8 cellular contexts compared by ENCODE assay signal in genomic region chr13:102399791-102400618, GRCh38. TPM values are rescaled to one million over a fixed set of nuclear protein-coding genes. Genes with fewer than 3 reads are reported as not detected.
DNase-seq lines count a peak whose midpoint lies in the region; ATAC-seq and TF ChIP-seq lines count a peak whose summit lies in the region.

No MANE protein-coding gene starts in this region.

- H3K4ac ChIP-seq in neuronal stem cell (ENCODE audit: low read length), result no peak overlapping the region

- H3K4me1 ChIP-seq in neuronal stem cell (ENCODE audit: control insufficient read depth in 2 of 2, insufficient read depth in 1 of 2, low read depth in 1 of 2, low read length in 2 of 2) (peaks cover 3 to 6% of the 10 kb centered on the region in 2 donors), PC-3 (ENCODE audit: insufficient read depth, low read length) (no peaks in the 10 kb centered on the region)

- ATAC-seq in HG03521 (IDR thresholded peaks at IDR 0.05; ENCODE audit: unreplicated experiment) (peak; percentile 33), GM18858 (IDR thresholded peaks at IDR 0.05; ENCODE audit: unreplicated experiment) (no peak), PC-3 (no peak)

- TF ChIP-seq CTCF in fibroblast of the aortic adventitia (IDR thresholded peaks at IDR 0.05; ENCODE audit: insufficient read depth, low read length) (no peak), PC-3 (conservative IDR thresholded peaks at IDR 0.05; ENCODE audit: low read depth, low read length) (no peak)

- H3K4me3 ChIP-seq in fibroblast of the aortic adventitia (ENCODE audit: low read depth, low read length) (peak overlapping the region; percentile 53), neuronal stem cell (ENCODE audit: low read length in 2 of 2) (peak overlapping the region; percentile 48 to 88), PC-3 (ENCODE audit: low read length) (no peak overlapping the region)

- H3K9me3 ChIP-seq in neuronal stem cell (replicated peaks in 1 of 2; ENCODE audit: control insufficient read depth in 2 of 2, insufficient read depth in 1 of 2, low read depth in 1 of 2, low read length in 2 of 2) (peaks cover 0 to 6% of the 10 kb centered on the region in 2 donors), PC-3 (ENCODE audit: low read length) (no peaks in the 10 kb centered on the region)

- CTCF ChIA-PET in PC-3 (lab: Charles Lee), result no interaction called here

- peak overlapping the region; percentile 98 for H3K4me2 ChIP-seq in neuronal stem cell (ENCODE audit: insufficient read depth, low read length, poor library complexity, severe bottlenecking)
- no peak overlapping the region for H3K4me2 ChIP-seq in PC-3 (ENCODE audit: low read length)

- H2BK12ac ChIP-seq in neuronal stem cell (ENCODE audit: low read length), result peak overlapping the region; percentile 11

- H3K23ac ChIP-seq in neuronal stem cell (ENCODE audit: low read depth, low read length, poor library complexity), result peak overlapping the region; percentile 73

- H3K27me3 ChIP-seq in neuronal stem cell (ENCODE audit: control insufficient read depth in 3 of 3, insufficient read depth in 3 of 3, low read depth in 1 of 3, low read length in 3 of 3), result peaks cover 2 to 25% (median 4%) of the 10 kb centered on the region in 3 experiments
- H3K27me3 ChIP-seq in PC-3 (ENCODE audit: low read length), result peaks cover 86% of the 10 kb centered on the region

- peak overlapping the region; percentile 83 for H2AFZ ChIP-seq in neuronal stem cell (ENCODE audit: low read length)
- no peak overlapping the region for H2AFZ ChIP-seq in PC-3 (ENCODE audit: low read length)

- H4K20me1 ChIP-seq in PC-3 (ENCODE audit: low read length), result no peaks in the 10 kb centered on the region

- H3K27ac ChIP-seq in neuronal stem cell (replicated peaks; ENCODE audit: low read length) (no peak overlapping the region), PC-3 (ENCODE audit: low read length) (no peak overlapping the region)

- no peak overlapping the region for H2BK120ac ChIP-seq in neuronal stem cell (ENCODE audit: low read depth, low read length)

- peak; percentile 66 for DNase-seq in NCI-H82 (lab: John Stamatoyannopoulos, UW)
- DNase-seq in NCI-H82 treated with DMSO at 0.1 percent for 48 hours (lab: John Stamatoyannopoulos, UW; ENCODE audit: unreplicated experiment), result no peak
- DNase-seq in activated T-cell treated with anti-CD3 and anti-CD28 coated beads, Interleukin-2, amount 50 U/mL, for 1 hour, result peak; percentile 31
- DNase-seq in fibroblast of the aortic adventitia (ENCODE audit: low read depth), result no peak
- no peak for DNase-seq in neuronal stem cell (ENCODE audit: low spot score)
- DNase-seq in PC-3, result no peak

- H3F3A ChIP-seq in PC-3 (ENCODE audit: low read length, unreplicated experiment), result no peaks in the 10 kb centered on the region

- no peaks in the 10 kb centered on the region for H3K79me1 ChIP-seq in neuronal stem cell (ENCODE audit: low read depth, low read length)

- no peak overlapping the region for H4K91ac ChIP-seq in neuronal stem cell (ENCODE audit: low read depth, low read length, poor library complexity)

- intact Hi-C loops in PC-3 (cut with micrococcal nuclease), result no loop called here

- H3K36me3 ChIP-seq in neuronal stem cell (replicated peaks in 1 of 2; ENCODE audit: control insufficient read depth in 2 of 2, insufficient read depth in 2 of 2, low read length in 2 of 2) (no peaks in the 10 kb centered on the region), PC-3 (ENCODE audit: low read depth, low read length) (no peaks in the 10 kb centered on the region)

- no TSS peak for BruUV-seq in PC-3 (replicated peaks; lab: Mats Ljungman, UMichigan)

- no peak overlapping the region for H2BK5ac ChIP-seq in neuronal stem cell (ENCODE audit: low read length)

- POLR2A ChIA-PET in PC-3 (lab: Charles Lee; ENCODE audit: unreplicated experiment), result no interaction called here

- no peaks in the 10 kb centered on the region for H3K79me2 ChIP-seq in PC-3 (ENCODE audit: low read length)

- H3K14ac ChIP-seq in neuronal stem cell (ENCODE audit: low read length), result peak overlapping the region; percentile 44

- H3K9ac ChIP-seq in neuronal stem cell (ENCODE audit: low read depth, low read length, poor library complexity) (peak overlapping the region; percentile 82), PC-3 (ENCODE audit: low read length) (no peak overlapping the region)

- no peak overlapping the region for H4K8ac ChIP-seq in neuronal stem cell (ENCODE audit: low read depth, low read length)

- peak overlapping the region; percentile 58 for H2AK5ac ChIP-seq in neuronal stem cell (ENCODE audit: low read depth, low read length)

- peak overlapping the region; percentile 89 for H2BK15ac ChIP-seq in neuronal stem cell (ENCODE audit: low read length)

- no peaks in the 10 kb centered on the region for H3K9me2 ChIP-seq in PC-3 (replicated peaks; ENCODE audit: low read length)

- WGBS in neuronal stem cell (ENCODE audit: extremely low coverage in 2 of 2, insufficient read length in 2 of 2, insufficient replicate concordance in 1 of 2), 2 donors, result no CpG with 5 or more reads among the region's 56 CpGs

- peak overlapping the region; percentile 84 for H3K18ac ChIP-seq in neuronal stem cell (ENCODE audit: low read length)

RNA-seq across cellular contexts. Expression of gene FGF14, which starts 1.8 kb away (rescaled TPM):
- total RNA-seq in fibroblast of the aortic adventitia (ENCODE audit: low replicate concordance) (1.4 TPM in 1 of 2 replicates, not detected in the other), PC-3 (2014; rRNA removed) (not detected in 2 replicates)
- 0.54 TPM for polyA plus RNA-seq in neuronal stem cell (2013, experiment 1 of 2)
- 0.57 TPM for polyA plus RNA-seq in neuronal stem cell (2013, experiment 2 of 2)

Comparison
In these comparisons a context has a peak if more than half of its experiments do, and no peak if none do; other contexts are left out.
1. DNase-seq: peak in NCI-H82 (single experiment) and activated T-cell treated with anti-CD3 and anti-CD28 coated beads, Interleukin-2, amount 50 U/mL, for 1 hour (single experiment); none in NCI-H82 treated with DMSO at 0.1 percent for 48 hours (single experiment), fibroblast of the aortic adventitia (single experiment), neuronal stem cell (single experiment) and PC-3 (single experiment).